ENCODE assay signal across 12 cellular contexts in genomic region chr17:73325527-73325842, GRCh38. TPM values are rescaled to one million over a fixed set of nuclear protein-coding genes. Genes with fewer than 3 reads are reported as not detected.
DNase-seq lines count a peak whose midpoint lies in the region; ATAC-seq, FAIRE-seq and TF ChIP-seq lines count a peak whose summit lies in the region.
"Had no signal": no experiment of that assay in that cellular context is flagged by ENCODE, and none has a peak within 500 bp of the region (broad histone marks: within the 10 kb centered on the region; RNA-seq: fewer than 3 reads in every experiment).

No MANE protein-coding gene starts in this region.

- TF ChIP-seq EP300 in tibial nerve (IDR thresholded peaks at IDR 0.05): peak in 1 of 2 donors; percentile 85

- no peaks in the 10 kb centered on the region for H3K27me3 ChIP-seq in brain microvascular endothelial cell (replicated peaks)
- no peaks in the 10 kb centered on the region for H3K27me3 ChIP-seq in tibial nerve

- H3K4me3 ChIP-seq in brain microvascular endothelial cell (ENCODE audit: low read depth, low read length) (no peak overlapping the region), kidney (ENCODE audit: low read length in 2 of 2) (no peak overlapping the region), tibial nerve (no peak overlapping the region)
- H3K4me3 ChIP-seq: SJCRH30 had no signal

- H3K9me3 ChIP-seq in kidney (ENCODE audit: control insufficient read depth in 1 of 2, low read length in 2 of 2) (no peaks in the 10 kb centered on the region), tibial nerve (peaks cover 0 to 3% (median 0%) of the 10 kb centered on the region in 4 donors)
- H3K9me3 ChIP-seq: SJCRH30 had no signal

- peaks cover 0 to 3% of the 10 kb centered on the region in 2 donors for H3K4me1 ChIP-seq in kidney (ENCODE audit: control insufficient read depth in 1 of 2, insufficient read depth in 1 of 2, low read depth in 1 of 2, low read length in 2 of 2)
- peaks cover 0 to 32% (median 8%) of the 10 kb centered on the region in 4 donors for H3K4me1 ChIP-seq in tibial nerve

- intact Hi-C loops in kidney (cut with DNase I): no loop called here

- H3K9ac ChIP-seq in kidney (ENCODE audit: low read length in 2 of 2): no peak overlapping the region

- peak; percentile 17 for DNase-seq in HT-29 (ENCODE audit: low spot score)
- peak; percentile 43 for DNase-seq in brain microvascular endothelial cell
- DNase-seq in kidney: peak; percentile 69
- DNase-seq in tibial nerve (ENCODE audit: low spot score in 2 of 2): peak; percentile 50 to 62
- DNase-seq in DMS153 (lab: John Stamatoyannopoulos, UW): no peak
- no peak for DNase-seq in stimulated activated CD4-positive, alpha-beta T cell treated with anti-CD3 and anti-CD28 coated beads, Interleukin-4, amount 100 ng/mL, for 4 hours
- DNase-seq in stimulated activated naive CD8-positive, alpha-beta T cell treated with anti-CD3 and anti-CD28 coated beads, Interleukin-15, Interleukin-2, amounts not matched to agents 100 U/mL and 50 U/mL, for 24 hours: no peak
- DNase-seq in NAMALWA (ENCODE audit: low spot score): no peak
- DNase-seq: SJCRH30; stimulated activated CD8-positive, alpha-beta memory T cell treated with anti-CD3 and anti-CD28 coated beads, Interleukin-4, amount 100 ng/mL, for 48 hours had no signal

- 19 to 23% methylated on average over 4 of the region's 4 CpGs for WGBS in tibial nerve, 2 donors

- no peak for TF ChIP-seq POLR2A in tibial nerve (IDR thresholded peaks at IDR 0.05)

- TF ChIP-seq CTCF in brain microvascular endothelial cell (IDR thresholded peaks at IDR 0.05; ENCODE audit: low read depth, low read length, missing control alignments) (peak; percentile 26), kidney (IDR thresholded peaks at IDR 0.05; ENCODE audit: borderline replicate concordance, extremely low read depth, insufficient read depth) (no peak), tibial nerve (IDR thresholded peaks at IDR 0.05) (peak in 3 of 5 experiments; percentile 22 to 51 (median 24))

- in situ Hi-C loops in brain microvascular endothelial cell (cut with HindIII; ENCODE audit: low pct_ligation_motif_present, low sequenced_read_pairs): no loop called here

- ATAC-seq in stimulated activated naive CD8-positive, alpha-beta T cell treated with anti-CD3 and anti-CD28 coated beads, Interleukin-15, Interleukin-2, amounts not matched to agents 100 U/mL and 50 U/mL, for 24 hours: no peak

- H3K27ac ChIP-seq in brain microvascular endothelial cell (no peak overlapping the region), kidney (ENCODE audit: low read depth in 2 of 2, low read length in 2 of 2) (no peak overlapping the region), tibial nerve (peak overlapping the region in 3 of 4 donors; percentile 4 to 49 (median 46))
- H3K27ac ChIP-seq: SJCRH30 had no signal

- no peaks in the 10 kb centered on the region for H3K36me3 ChIP-seq in brain microvascular endothelial cell (replicated peaks)
- no peaks in the 10 kb centered on the region for H3K36me3 ChIP-seq in kidney (ENCODE audit: control insufficient read depth in 1 of 2, insufficient read depth in 2 of 2, low read length in 2 of 2)
- no peaks in the 10 kb centered on the region for H3K36me3 ChIP-seq in tibial nerve
- H3K36me3 ChIP-seq: SJCRH30 had no signal

- no peak for FAIRE-seq in kidney (lab: Jason Lieb, UNC)
- FAIRE-seq: endothelial cell of umbilical vein, G401.6 had no signal

RNA-seq across cellular contexts. Expression of gene CDC42EP4, which starts 13.7 kb away (rescaled TPM):
- 98.2 and 109 TPM in 2 replicates for total RNA-seq in HT-29 (2014; rRNA removed; shearing (Covaris generic))
- total RNA-seq in kidney (76.9 TPM), tibial nerve (100 to 1,000 TPM in 3 of 4 donors, 10 to 100 TPM in 1; 93.3 to 121 (median 117) TPM)
- 26.2 TPM for polyA plus RNA-seq in kidney (ENCODE audit: insufficient read depth, low read depth, low replicate concordance)

Comparison
In these comparisons a context has a peak if more than half of its experiments do, and no peak if none do; other contexts are left out.
1. DNase-seq: peak in HT-29 (single experiment), brain microvascular endothelial cell (single experiment), kidney (single experiment) and tibial nerve (2 of 2); none in DMS153 (single experiment), stimulated activated CD4-positive, alpha-beta T cell treated with anti-CD3 and anti-CD28 coated beads, Interleukin-4, amount 100 ng/mL, for 4 hours (0 of 2), stimulated activated naive CD8-positive, alpha-beta T cell treated with anti-CD3 and anti-CD28 coated beads, Interleukin-15, Interleukin-2, amounts not matched to agents 100 U/mL and 50 U/mL, for 24 hours (single experiment) and NAMALWA (single experiment).
2. H3K27ac ChIP-seq: peak in tibial nerve (3 of 4); none in brain microvascular endothelial cell (single experiment) and kidney (0 of 2).